In genomic region chr10:47415520-47416304, GRCh38 we compare ENCODE assay signal across 19 cellular contexts. TPM values are rescaled to one million over a fixed set of nuclear protein-coding genes. Genes with fewer than 3 reads are reported as not detected.
"Had no signal": no experiment of that assay in that cellular context is flagged by ENCODE, and none has a peak within 500 bp of the region (broad histone marks: within the 10 kb centered on the region; RNA-seq: fewer than 3 reads in every experiment).

No MANE protein-coding gene starts in this region.

- H3K27me3 ChIP-seq: gastroesophageal sphincter, heart left ventricle, thyroid gland had no signal

- H3K4me3 Mint-ChIP-seq: activated naive CD4-positive, alpha-beta T cell treated with anti-CD3 and anti-CD28 coated beads for 36 hours; activated T-helper 1 cell treated with anti-CD3 and anti-CD28 coated beads, Interleukin-12 subunit alpha, Interleukin-12 subunit beta, Interleukin-2, Interleukin-4 antibody, amounts not matched to agents 30 ng/mL and 10 ng/mL and 1 ng/mL, durations not matched to agents 14 hours and 24 hours and 36 hours; stimulated activated memory B cell treated with anti-CD40 and anti-IgM and Interleukin-4, amounts not matched to agents 10 μg/mL and 1 μg/mL and 100 μg/mL, for 72 hours had no signal

- H3K27ac Mint-ChIP-seq: activated naive CD4-positive, alpha-beta T cell treated with anti-CD3 and anti-CD28 coated beads for 36 hours; activated T-helper 1 cell treated with anti-CD3 and anti-CD28 coated beads, Interleukin-12 subunit alpha, Interleukin-12 subunit beta, Interleukin-2, Interleukin-4 antibody, amounts not matched to agents 30 ng/mL and 10 ng/mL and 1 ng/mL, durations not matched to agents 14 hours and 24 hours and 36 hours; progenitor cell of endocrine pancreas; stimulated activated memory B cell treated with anti-CD40 and anti-IgM and Interleukin-4, amounts not matched to agents 10 μg/mL and 1 μg/mL and 100 μg/mL, for 72 hours had no signal

- H3K36me3 Mint-ChIP-seq: stimulated activated memory B cell treated with anti-CD40 and anti-IgM and Interleukin-4, amounts not matched to agents 10 μg/mL and 1 μg/mL and 100 μg/mL, for 72 hours had no signal

- H3K4me1 Mint-ChIP-seq: stimulated activated memory B cell treated with anti-CD40 and anti-IgM and Interleukin-4, amounts not matched to agents 10 μg/mL and 1 μg/mL and 100 μg/mL, for 72 hours had no signal

- H3K4me1 ChIP-seq: gastroesophageal sphincter, heart left ventricle, thyroid gland had no signal

- H3K9me3 ChIP-seq: gastroesophageal sphincter, heart left ventricle, thyroid gland had no signal

- DNase-seq: activated naive CD4-positive, alpha-beta T cell treated with anti-CD3 and anti-CD28 coated beads for 36 hours; cerebellar nuclear complex; effector CD4-positive, alpha-beta T cell; heart left ventricle; occipital lobe; stimulated activated CD4-positive, alpha-beta T cell treated with anti-CD3 and anti-CD28 coated beads, Interleukin-15, amount 100 ng/mL, for 24 hours; stimulated activated CD4-positive, alpha-beta T cell treated with anti-CD3 and anti-CD28 coated beads, Interleukin-4, amount 100 ng/mL, for 1 hour; T-helper 1 cell; T-helper 9 cell; thyroid gland had no signal

- H3K9me3 Mint-ChIP-seq: activated naive CD4-positive, alpha-beta T cell treated with anti-CD3 and anti-CD28 coated beads for 36 hours; activated T-helper 1 cell treated with anti-CD3 and anti-CD28 coated beads, Interleukin-12 subunit alpha, Interleukin-12 subunit beta, Interleukin-2, Interleukin-4 antibody, amounts not matched to agents 30 ng/mL and 10 ng/mL and 1 ng/mL, durations not matched to agents 14 hours and 24 hours and 36 hours; stimulated activated memory B cell treated with anti-CD40 and anti-IgM and Interleukin-4, amounts not matched to agents 10 μg/mL and 1 μg/mL and 100 μg/mL, for 72 hours had no signal

- H3K36me3 ChIP-seq: gastroesophageal sphincter, heart left ventricle, thyroid gland had no signal

- H3K27ac ChIP-seq: gastroesophageal sphincter, heart left ventricle, thyroid gland had no signal

- ATAC-seq: gastroesophageal sphincter, left lobe of liver had no signal

- H3K27me3 Mint-ChIP-seq: progenitor cell of endocrine pancreas; stimulated activated memory B cell treated with anti-CD40 and anti-IgM and Interleukin-4, amounts not matched to agents 10 μg/mL and 1 μg/mL and 100 μg/mL, for 72 hours had no signal

- H3K4me3 ChIP-seq: gastroesophageal sphincter, heart left ventricle, thyroid gland had no signal

- FAIRE-seq: bronchial epithelial cell, kidney, urothelium cell line had no signal

RNA-seq across cellular contexts. Expression of gene ZNF488, which starts 31.6 kb away (rescaled TPM):
- total RNA-seq: activated T-helper 1 cell treated with anti-CD3 and anti-CD28 coated beads, Interleukin-12 subunit alpha, Interleukin-12 subunit beta, Interleukin-2, Interleukin-4 antibody, amounts not matched to agents 30 ng/mL and 10 ng/mL and 1 ng/mL, durations not matched to agents 14 hours and 24 hours and 36 hours; mononuclear cell had no signal
